In genomic region chr1:21904475-21904724, GRCh38 we compare ENCODE assay signal across 11 cellular contexts. TPM values are rescaled to one million over a fixed set of nuclear protein-coding genes. Genes with fewer than 3 reads are reported as not detected.
DNase-seq lines count a peak whose midpoint lies in the region; ATAC-seq and TF ChIP-seq lines count a peak whose summit lies in the region.
"Had no signal": no experiment of that assay in that cellular context is flagged by ENCODE, and none has a peak within 500 bp of the region (broad histone marks: within the 10 kb centered on the region; RNA-seq: fewer than 3 reads in every experiment).

No MANE protein-coding gene starts in this region.

- ATAC-seq in IMR-90 (ENCODE audit: low read depth) (no peak), GM21381 (IDR thresholded peaks at IDR 0.05; ENCODE audit: unreplicated experiment) (no peak)

- no peak overlapping the region for H3K23ac ChIP-seq in IMR-90 (ENCODE audit: low read depth, low read length)

- no peak overlapping the region for H4K5ac ChIP-seq in IMR-90 (ENCODE audit: low read depth, low read length)

- H3K9me3 Mint-ChIP-seq in dendritic cell treated with granulocyte-macrophage colony-stimulating factor and Interleukin-4, amounts not matched to agents 40 ng/mL and 50 ng/mL, for 4 days: no peaks in the 10 kb centered on the region
- H3K9me3 Mint-ChIP-seq in neural progenitor cell: no peaks in the 10 kb centered on the region
- H3K9me3 Mint-ChIP-seq: CD4-positive, CD25-positive, alpha-beta regulatory T cell; neural crest cell had no signal

- POLR2A ChIA-PET in IMR-90 (lab: Charles Lee; ENCODE audit: unreplicated experiment): no interaction called here

- BruUV-seq in IMR-90 (replicated peaks; lab: Mats Ljungman, UMichigan): no TSS peak

- H3K9me1 ChIP-seq in IMR-90 (ENCODE audit: insufficient read depth, low read length): peaks cover 23% of the 10 kb centered on the region

- no peak overlapping the region for H3K27ac ChIP-seq in IMR-90 (ENCODE audit: insufficient read depth, low read length)
- H3K27ac ChIP-seq in tibial artery: peak overlapping the region; percentile 96 to 97
- H3K27ac ChIP-seq in neural progenitor cell: no peak overlapping the region
- H3K27ac ChIP-seq: SJSA1 had no signal

- H2BK20ac ChIP-seq in IMR-90 (ENCODE audit: low read depth, low read length): no peak overlapping the region

- no peak overlapping the region for H2BK5ac ChIP-seq in IMR-90 (ENCODE audit: low read depth, low read length, poor library complexity, severe bottlenecking)

- no peak overlapping the region for H3K56ac ChIP-seq in IMR-90 (ENCODE audit: extremely low read depth, insufficient read depth, low read length)

- 93% methylated on average over 3 of the region's 5 CpGs; no CpG with 5 or more reads in 1 of the 2 experiments for WGBS in IMR-90 (ENCODE audit: extremely low coverage in 2 of 2, insufficient read length in 1 of 2), 2 experiments

- DNase-seq in IMR-90: no peak
- DNase-seq in tibial artery: no peak
- no peak for DNase-seq in neural progenitor cell (ENCODE audit: low spot score)
- no peak for DNase-seq in stimulated activated naive CD4-positive, alpha-beta T cell treated with Interleukin-2 at 50 U/mL for 16 hours (lab: John Stamatoyannopoulos, UW)
- DNase-seq: CD4-positive, CD25-positive, alpha-beta regulatory T cell; NCI-H526 treated with DMSO at 0.1 percent for 48 hours had no signal

- in situ Hi-C loops in IMR-90 (cut with MboI; ENCODE audit: low sequenced_read_pairs): no loop called here

- H3K9me3 ChIP-seq in IMR-90 (ENCODE audit: control insufficient read depth, insufficient read depth, low read length): no peaks in the 10 kb centered on the region
- no peaks in the 10 kb centered on the region for H3K9me3 ChIP-seq in mucosa of stomach (ENCODE audit: control insufficient read depth, low read length)
- no peaks in the 10 kb centered on the region for H3K9me3 ChIP-seq in tibial artery
- H3K9me3 ChIP-seq in neural progenitor cell (ENCODE audit: low read depth): no peaks in the 10 kb centered on the region
- H3K9me3 ChIP-seq: SJSA1 had no signal

- H3K4me3 Mint-ChIP-seq in dendritic cell treated with granulocyte-macrophage colony-stimulating factor and Interleukin-4, amounts not matched to agents 40 ng/mL and 50 ng/mL, for 4 days: no peak overlapping the region
- no peak overlapping the region for H3K4me3 Mint-ChIP-seq in neural progenitor cell
- H3K4me3 Mint-ChIP-seq: CD4-positive, CD25-positive, alpha-beta regulatory T cell; neural crest cell had no signal

- peak overlapping the region; percentile 54 for H3K27ac Mint-ChIP-seq in dendritic cell treated with granulocyte-macrophage colony-stimulating factor and Interleukin-4, amounts not matched to agents 40 ng/mL and 50 ng/mL, for 4 days
- no peak overlapping the region for H3K27ac Mint-ChIP-seq in neural progenitor cell
- H3K27ac Mint-ChIP-seq: CD4-positive, CD25-positive, alpha-beta regulatory T cell had no signal

- no peak overlapping the region for H3K9ac ChIP-seq in IMR-90 (ENCODE audit: low read depth, low read length)
- H3K9ac ChIP-seq in mucosa of stomach (ENCODE audit: low read length): peak overlapping the region; percentile 46
- no peak overlapping the region for H3K9ac ChIP-seq in neural progenitor cell

- H3K36me3 ChIP-seq in IMR-90 (ENCODE audit: control insufficient read depth, insufficient read depth, low read length) (peaks cover 10% of the 10 kb centered on the region; the same call in 1 of the 2 replicates), mucosa of stomach (ENCODE audit: control insufficient read depth, insufficient read depth, low read length) (no peaks in the 10 kb centered on the region), tibial artery (no peaks in the 10 kb centered on the region), neural progenitor cell (no peaks in the 10 kb centered on the region)

- H3K18ac ChIP-seq in IMR-90 (ENCODE audit: low read depth, low read length): no peak overlapping the region

- no peak for TF ChIP-seq RAD21 in IMR-90 (IDR thresholded peaks at IDR 0.05; ENCODE audit: low read length)

- intact Hi-C loops in IMR-90 (cut with micrococcal nuclease) (no loop called here), tibial artery (cut with DNase I; ENCODE audit: low total_unique reads) (loop anchor here (2.0 to 5.0 kb wide), 2 partner anchors 26 to 38 kb away; no protein-coding TSS in a partner anchor)
- intact Hi-C loops in dendritic cell treated with granulocyte-macrophage colony-stimulating factor and Interleukin-4, amounts not matched to agents 40 ng/mL and 50 ng/mL, for 4 days (cut with micrococcal nuclease): no loop called here

- H3K4ac ChIP-seq in IMR-90 (ENCODE audit: low read depth, low read length): no peak overlapping the region

- no peaks in the 10 kb centered on the region for H3K27me3 ChIP-seq in IMR-90 (ENCODE audit: control insufficient read depth, insufficient read depth, low read length)
- H3K27me3 ChIP-seq in mucosa of stomach (ENCODE audit: control insufficient read depth, insufficient read depth, low read length): no peaks in the 10 kb centered on the region
- no peaks in the 10 kb centered on the region for H3K27me3 ChIP-seq in tibial artery
- H3K27me3 ChIP-seq in neural progenitor cell: no peaks in the 10 kb centered on the region
- H3K27me3 ChIP-seq: SJSA1 had no signal

- H2BK120ac ChIP-seq in IMR-90 (ENCODE audit: low read depth, low read length): no peak overlapping the region

- dilution Hi-C loops in IMR-90 (cut with HindIII; ENCODE audit: low sequenced_read_pairs, unreplicated experiment): no loop called here

- H3K4me1 ChIP-seq in IMR-90 (ENCODE audit: control insufficient read depth, insufficient read depth, low read length) (peaks cover 12% of the 10 kb centered on the region), mucosa of stomach (ENCODE audit: control insufficient read depth, insufficient read depth, low read length) (peaks cover 62% of the 10 kb centered on the region), tibial artery (peaks cover 38 to 100% (median 97%) of the 10 kb centered on the region in 4 donors), neural progenitor cell (peaks cover 17% of the 10 kb centered on the region)

- peak overlapping the region; percentile 4 for H2AK9ac ChIP-seq in IMR-90 (replicated peaks; ENCODE audit: low read depth, low read length, poor library complexity)

- H2BK15ac ChIP-seq in IMR-90 (ENCODE audit: low read depth, low read length): no peak overlapping the region

- TF ChIP-seq POLR2A in IMR-90 (IDR thresholded peaks at IDR 0.05; ENCODE audit: low read depth, low read length): no peak

- no peak overlapping the region for H3K14ac ChIP-seq in IMR-90 (replicated peaks; ENCODE audit: low read depth, low read length)

- no peak overlapping the region for H2AFZ ChIP-seq in IMR-90 (replicated peaks; ENCODE audit: low read length, poor library complexity)
- no peak overlapping the region for H2AFZ ChIP-seq in neural progenitor cell (replicated peaks)

- H4K20me1 ChIP-seq in IMR-90 (ENCODE audit: insufficient read depth, low read length) (peaks cover 69% of the 10 kb centered on the region), neural progenitor cell (ENCODE audit: low read depth) (peaks cover 7% of the 10 kb centered on the region)

- peaks cover 23 to 92% of the 10 kb centered on the region in 2 experiments for H3K79me1 ChIP-seq in IMR-90 (ENCODE audit: low read depth in 1 of 2, low read length in 2 of 2)

- H3K4me2 ChIP-seq in IMR-90 (ENCODE audit: low read depth, low read length) (no peak overlapping the region), neural progenitor cell (no peak overlapping the region)

- no peak overlapping the region for H2AK5ac ChIP-seq in IMR-90 (ENCODE audit: low read depth, low read length)

- H3K4me1 Mint-ChIP-seq in dendritic cell treated with granulocyte-macrophage colony-stimulating factor and Interleukin-4, amounts not matched to agents 40 ng/mL and 50 ng/mL, for 4 days (ENCODE audit: low read depth): peaks cover 77% of the 10 kb centered on the region
- peaks cover 40% of the 10 kb centered on the region for H3K4me1 Mint-ChIP-seq in neural progenitor cell

- no peak overlapping the region for H4K91ac ChIP-seq in IMR-90 (ENCODE audit: insufficient read depth, low read depth, low read length)

- H3K4me3 ChIP-seq in IMR-90 (ENCODE audit: insufficient read depth, low read depth, low read length) (no peak overlapping the region), mucosa of stomach (ENCODE audit: low read length) (no peak overlapping the region), tibial artery (no peak overlapping the region), neural progenitor cell (no peak overlapping the region)
- H3K4me3 ChIP-seq: SJSA1 had no signal

- H3K79me2 ChIP-seq in neural progenitor cell (ENCODE audit: low read depth): peaks cover 5% of the 10 kb centered on the region

- CTCF ChIA-PET in IMR-90 (lab: Yijun Ruan, JAX): no interaction called here

- H3K36me3 Mint-ChIP-seq in dendritic cell treated with granulocyte-macrophage colony-stimulating factor and Interleukin-4, amounts not matched to agents 40 ng/mL and 50 ng/mL, for 4 days (ENCODE audit: low read depth): peaks cover 7% of the 10 kb centered on the region
- no peaks in the 10 kb centered on the region for H3K36me3 Mint-ChIP-seq in neural progenitor cell
- H3K36me3 Mint-ChIP-seq: CD4-positive, CD25-positive, alpha-beta regulatory T cell had no signal

- peaks cover 7% of the 10 kb centered on the region for H3K27me3 Mint-ChIP-seq in dendritic cell treated with granulocyte-macrophage colony-stimulating factor and Interleukin-4, amounts not matched to agents 40 ng/mL and 50 ng/mL, for 4 days
- H3K27me3 Mint-ChIP-seq in neural progenitor cell (ENCODE audit: insufficient read depth, low read depth): peaks cover 2% of the 10 kb centered on the region

- peaks cover 18% of the 10 kb centered on the region for H3F3A ChIP-seq in neural progenitor cell (ENCODE audit: low read depth)

- TF ChIP-seq CTCF in IMR-90 (conservative IDR thresholded peaks at IDR 0.05; ENCODE audit: low read depth, low read length): no peak
- TF ChIP-seq CTCF in tibial artery (IDR thresholded peaks at IDR 0.05): no peak
- no peak for TF ChIP-seq CTCF in neural progenitor cell (IDR thresholded peaks at IDR 0.05)

- H4K8ac ChIP-seq in IMR-90 (ENCODE audit: low read depth in 2 of 2, low read length in 2 of 2): no peak overlapping the region

TF ChIP-seq in IMR-90, 13 proteins besides CTCF, POLR2A, EP300 and RAD21 (continues in another document):
- no peak for TF ChIP-seq RFX5 (IDR thresholded peaks at IDR 0.05; ENCODE audit: low read depth, low read length)

RNA-seq across cellular contexts. Expression of gene HSPG2, which starts 32.7 kb away (rescaled TPM):
- total RNA-seq in IMR-90 (2012; rRNA removed) (15.8 and 23.3 TPM in 2 replicates), neural progenitor cell (ENCODE audit: low replicate concordance) (6.9 and 23.6 TPM in 2 replicates)
- polyA plus RNA-seq in IMR-90 (2012; rRNA removed): 94.0 and 104 TPM in 2 replicates
- polyA plus RNA-seq in IMR-90 (2012; cell fraction: cytosol; rRNA removed): 74.1 and 160 TPM in 2 replicates
- 187 and 684 TPM in 2 replicates for polyA plus RNA-seq in IMR-90 (2012; cell fraction: nucleus; rRNA removed; ENCODE audit: low replicate concordance)

Comparison
In these comparisons a context has a peak if more than half of its experiments do, and no peak if none do; other contexts are left out.
1. H3K27ac ChIP-seq: peak in tibial artery (2 of 2); none in IMR-90 (single experiment) and neural progenitor cell (single experiment).